ENCODE assay signal across 8 cellular contexts in the genomic region with DNA sequence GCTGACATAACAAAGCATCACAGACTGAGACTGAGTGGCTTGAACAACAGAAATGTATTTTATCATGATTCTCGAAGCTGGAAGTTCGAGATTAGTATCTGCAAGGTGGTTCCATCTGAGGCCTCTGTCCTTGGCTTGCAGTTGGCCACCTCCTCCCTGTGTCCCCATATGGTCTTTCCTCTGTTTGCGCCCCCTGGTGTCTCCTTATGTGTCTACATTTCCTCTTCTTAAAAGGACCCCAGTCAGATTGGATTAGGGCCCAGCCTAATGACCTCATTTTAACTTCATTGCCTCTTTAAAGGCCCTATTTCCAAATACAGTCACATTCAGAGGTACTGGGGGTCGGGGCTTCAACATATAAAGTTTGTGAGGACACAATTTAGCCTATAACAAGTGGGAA. TPM values are rescaled to one million over a fixed set of nuclear protein-coding genes. Genes with fewer than 3 reads are reported as not detected.
A peak's percentile ranks its signal among the peaks of the same experiment; 100 is the strongest.
DNase-seq lines count a peak whose midpoint lies in the region; ATAC-seq and TF ChIP-seq lines count a peak whose summit lies in the region.
"Not testable (repeated sequence)": the region's sequence is repeated elsewhere in the genome, so short reads cannot be mapped to it uniquely, and the experiment has no call there.

No MANE protein-coding gene starts in this region.

- not testable (repeated sequence) for H3K36me3 ChIP-seq in GM06990 (ENCODE audit: control insufficient read depth, insufficient read depth, low read length); fibroblast of lung (ENCODE audit: control insufficient read depth, insufficient read depth, low read length); lower lobe of right lung

- not testable (repeated sequence) for H3K79me2 ChIP-seq in fibroblast of lung (ENCODE audit: control insufficient read depth, insufficient read depth, low read length)

- not testable (repeated sequence) for H2AFZ ChIP-seq in fibroblast of lung (ENCODE audit: low read length)

- not testable (repeated sequence) for H3K9me3 Mint-ChIP-seq in activated naive CD8-positive, alpha-beta T cell treated with anti-CD3 and anti-CD28 coated beads, Interleukin-2, amount 50 U/mL, for 24 hours

- not testable (repeated sequence) for H4K20me1 ChIP-seq in fibroblast of lung (ENCODE audit: control insufficient read depth, extremely low read depth, insufficient read depth, low read length)

- H3K4me1 Mint-ChIP-seq in activated naive CD8-positive, alpha-beta T cell treated with anti-CD3 and anti-CD28 coated beads, Interleukin-2, amount 50 U/mL, for 24 hours = not testable (repeated sequence)

- H3K9me3 ChIP-seq in fibroblast of lung (ENCODE audit: control insufficient read depth, insufficient read depth, low read depth, low read length); lower lobe of right lung: not testable (repeated sequence)

- TF ChIP-seq CTCF in 22Rv1 (IDR thresholded peaks at IDR 0.05) (peak; percentile 31; the same call in 1 of the 2 replicates), GM06990 (IDR thresholded peaks at IDR 0.05; ENCODE audit: insufficient read depth, low read length, poor library complexity, severe bottlenecking) (peak; percentile 12), fibroblast of lung (conservative IDR thresholded peaks at IDR 0.05 in 1 of 2, IDR thresholded peaks at IDR 0.05 in 1 of 2; ENCODE audit: low read depth in 1 of 2, low read length in 2 of 2) (peak in 1 of 2 donors; percentile 10)
- not testable (repeated sequence) for TF ChIP-seq CTCF in lower lobe of right lung (IDR thresholded peaks at IDR 0.05)

- H3K27ac Mint-ChIP-seq in activated naive CD8-positive, alpha-beta T cell treated with anti-CD3 and anti-CD28 coated beads, Interleukin-2, amount 50 U/mL, for 24 hours = not testable (repeated sequence)

- H3K4me3 Mint-ChIP-seq in activated naive CD8-positive, alpha-beta T cell treated with anti-CD3 and anti-CD28 coated beads, Interleukin-2, amount 50 U/mL, for 24 hours = not testable (repeated sequence)

- intact Hi-C loops in lower lobe of right lung (cut with DNase I) = not testable (repeated sequence)

- ATAC-seq in activated naive CD8-positive, alpha-beta T cell treated with anti-CD3 and anti-CD28 coated beads, Interleukin-2, amount 50 U/mL, for 24 hours = not testable (repeated sequence)
- ATAC-seq in lower lobe of right lung = peak; percentile 50 to 51

- DNase-seq in GM06990 (ENCODE audit: extremely low read depth, insufficient read length); lower lobe of right lung: not testable (repeated sequence)
- DNase-seq in LoVo (ENCODE audit: low spot score) = peak; percentile 1
- peak; percentile 71 for DNase-seq in NCI-H69 (lab: John Stamatoyannopoulos, UW)
- DNase-seq in SKM-1 treated with dmso at 0.1 percent for 144 hours (lab: John Stamatoyannopoulos, UW; ENCODE audit: unreplicated experiment) = peak; percentile 46
- DNase-seq in activated naive CD8-positive, alpha-beta T cell treated with anti-CD3 and anti-CD28 coated beads, Interleukin-2, amount 50 U/mL, for 24 hours = peak; percentile 10
- DNase-seq in fibroblast of lung (ENCODE audit: low read depth in 2 of 2) = peak; percentile 3 to 70

- not testable (repeated sequence) for H3K4me2 ChIP-seq in fibroblast of lung (ENCODE audit: extremely low read depth, insufficient read depth, low read length)

- H3K27ac ChIP-seq in 22Rv1; fibroblast of lung (ENCODE audit: insufficient read depth, low read length); lower lobe of right lung: not testable (repeated sequence)

- H3K4me3 ChIP-seq in GM06990 (replicated peaks; ENCODE audit: low read depth, low read length); fibroblast of lung (replicated peaks in 1 of 4; ENCODE audit: control extremely low read depth in 1 of 4, insufficient read depth in 1 of 4, low read depth in 3 of 4, low read length in 4 of 4); lower lobe of right lung: not testable (repeated sequence)

- not testable (repeated sequence) for H3K4me1 ChIP-seq in fibroblast of lung (ENCODE audit: control insufficient read depth, extremely low read depth, insufficient read depth, low read length); lower lobe of right lung

- not testable (repeated sequence) for H3K27me3 Mint-ChIP-seq in activated naive CD8-positive, alpha-beta T cell treated with anti-CD3 and anti-CD28 coated beads, Interleukin-2, amount 50 U/mL, for 24 hours

- not testable (repeated sequence) for H3K27me3 ChIP-seq in GM06990 (replicated peaks; ENCODE audit: control insufficient read depth, insufficient read depth, low read length); fibroblast of lung (ENCODE audit: control insufficient read depth, insufficient read depth, low read length); lower lobe of right lung (ENCODE audit: low read depth)

- not testable (repeated sequence) for H3K36me3 Mint-ChIP-seq in activated naive CD8-positive, alpha-beta T cell treated with anti-CD3 and anti-CD28 coated beads, Interleukin-2, amount 50 U/mL, for 24 hours (ENCODE audit: low read depth)

- not testable (repeated sequence) for H3K9ac ChIP-seq in fibroblast of lung (ENCODE audit: insufficient read depth, low read length)

RNA-seq across cellular contexts. Expression of gene NOMO2, which starts 30.0 kb away (rescaled TPM):
- total RNA-seq in fibroblast of lung (88.9 and 186 TPM in 2 replicates), lower lobe of right lung (118 TPM)
- polyA plus RNA-seq in fibroblast of lung = 69.6 and 120 TPM in 2 replicates
- 113 and 164 TPM in 2 replicates for polyA plus RNA-seq in fibroblast of lung (2012)
- 163 and 250 TPM in 2 replicates for polyA minus RNA-seq in fibroblast of lung (ENCODE audit: low replicate concordance)
